In the genomic region with DNA sequence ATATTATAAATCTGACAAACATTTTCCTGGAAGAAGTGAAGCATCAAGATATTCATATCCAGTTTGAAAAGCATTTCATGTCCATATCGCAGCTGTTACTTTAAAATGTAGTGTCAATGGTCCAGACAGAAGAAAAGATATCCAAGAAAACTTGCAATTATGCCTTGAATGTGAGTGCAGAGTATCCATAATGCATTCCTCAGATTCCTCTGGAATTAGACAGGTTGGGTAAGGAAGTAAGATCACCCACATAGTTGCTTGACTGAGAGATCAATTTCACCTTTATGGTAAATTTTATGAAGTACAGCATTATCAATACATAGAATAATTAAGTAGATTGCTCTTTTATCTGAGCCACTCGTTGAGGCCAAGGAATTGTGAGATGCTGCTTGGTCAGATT, we compare ENCODE assay signal across 15 cellular contexts.
A peak's percentile ranks its signal among the peaks of the same experiment; 100 is the strongest.
DNase-seq lines count a peak whose midpoint lies in the region; ATAC-seq lines count a peak whose summit lies in the region.
"Had no signal": no experiment of that assay in that cellular context is flagged by ENCODE, and none has a peak within 500 bp of the region (broad histone marks: within the 10 kb centered on the region; RNA-seq: fewer than 3 reads in every experiment).

No MANE protein-coding gene starts in this region.

- H3K27me3 ChIP-seq in Karpas-422 (ENCODE audit: low read length) = no peaks in the 10 kb centered on the region
- H3K27me3 ChIP-seq: BLaER1 treated with 17β-estradiol and CSF1 and Interleukin-3, amounts not matched to agents 10 nM and 100 nM; Peyer's patch had no signal

- in situ Hi-C loops in ACHN (cut with HindIII; ENCODE audit: low pct_ligation_motif_present, low pct_unique_long_range_greater_than_20kb, low sequenced_read_pairs) = no loop called here

- H4K20me1 ChIP-seq in Karpas-422 (ENCODE audit: insufficient read depth, low read depth, low read length) = no peaks in the 10 kb centered on the region
- H4K20me1 ChIP-seq: BLaER1 treated with 17β-estradiol and CSF1 and Interleukin-3, amounts not matched to agents 10 nM and 100 nM had no signal

- H2AFZ ChIP-seq in Karpas-422 (ENCODE audit: low read length) = peak overlapping the region; percentile 47; the same call in 1 of the 2 replicates

- no peaks in the 10 kb centered on the region for H3K36me3 ChIP-seq in Karpas-422 (ENCODE audit: insufficient read depth, low read length)
- H3K36me3 ChIP-seq: BLaER1 treated with 17β-estradiol and CSF1 and Interleukin-3, amounts not matched to agents 10 nM and 100 nM; Peyer's patch had no signal

- H3K9me3 ChIP-seq in Karpas-422 (ENCODE audit: low read length) = no peaks in the 10 kb centered on the region
- H3K9me3 ChIP-seq: BLaER1 treated with 17β-estradiol and CSF1 and Interleukin-3, amounts not matched to agents 10 nM and 100 nM; Peyer's patch had no signal

- no peak overlapping the region for H3K9ac ChIP-seq in Karpas-422 (ENCODE audit: low read length)
- H3K9ac ChIP-seq: BLaER1 treated with 17β-estradiol and CSF1 and Interleukin-3, amounts not matched to agents 10 nM and 100 nM had no signal

- no peak overlapping the region for H3K4me2 ChIP-seq in Karpas-422 (ENCODE audit: low read depth, low read length, poor library complexity, severe bottlenecking)
- H3K4me2 ChIP-seq: BLaER1 treated with 17β-estradiol and CSF1 and Interleukin-3, amounts not matched to agents 10 nM and 100 nM had no signal

- H3K27ac ChIP-seq in Karpas-422 (ENCODE audit: low read length) = no peak overlapping the region
- H3K27ac ChIP-seq: BLaER1 treated with 17β-estradiol and CSF1 and Interleukin-3, amounts not matched to agents 10 nM and 100 nM; Peyer's patch had no signal

- H3K9me2 ChIP-seq in Karpas-422 (replicated peaks; ENCODE audit: insufficient read depth, low read length) = no peaks in the 10 kb centered on the region

- DNase-seq in ACHN (peak; percentile 66), Karpas-422 (no peak), astrocyte of the hippocampus (ENCODE audit: low read depth, low spot score) (peak; percentile 14), kidney glomerular epithelial cell (lab: John Stamatoyannopoulos, UW) (peak; percentile 23), HCEC 1CT (no peak), NCI-H774 (lab: John Stamatoyannopoulos, UW) (no peak)
- DNase-seq in activated effector memory CD4-positive, alpha-beta T cell treated with anti-CD3 and anti-CD28 coated beads, Interleukin-2, amount 50 U/mL, for 16 hours = no peak
- DNase-seq: GF-D8, NCI-H2029 treated with DMSO at 0.1 percent for 48 hours, NCI-H2171 treated with DMSO at 0.1 percent for 48 hours, Peyer's patch, SHP77 treated with DMSO at 0.1 percent for 48 hours had no signal

- no peak overlapping the region for H3K4me3 ChIP-seq in Karpas-422 (ENCODE audit: low read length)
- H3K4me3 ChIP-seq: BLaER1 treated with 17β-estradiol and CSF1 and Interleukin-3, amounts not matched to agents 10 nM and 100 nM; Peyer's patch had no signal

- no peaks in the 10 kb centered on the region for H3K4me1 ChIP-seq in Karpas-422 (ENCODE audit: low read length)
- H3K4me1 ChIP-seq: BLaER1 treated with 17β-estradiol and CSF1 and Interleukin-3, amounts not matched to agents 10 nM and 100 nM; Peyer's patch had no signal

- H3K79me2 ChIP-seq in Karpas-422 (ENCODE audit: low read length) = no peaks in the 10 kb centered on the region

- ATAC-seq in GM21737 (IDR thresholded peaks at IDR 0.05; ENCODE audit: unreplicated experiment) = no peak
- ATAC-seq: HCT116 had no signal

Comparison
In these comparisons a context has a peak if more than half of its experiments do, and no peak if none do; other contexts are left out.
1. DNase-seq: peak in ACHN (single experiment), astrocyte of the hippocampus (single experiment) and kidney glomerular epithelial cell (single experiment); none in Karpas-422 (single experiment), HCEC 1CT (single experiment), NCI-H774 (single experiment) and activated effector memory CD4-positive, alpha-beta T cell treated with anti-CD3 and anti-CD28 coated beads, Interleukin-2, amount 50 U/mL, for 16 hours (single experiment).